Comparison of ENCODE assay signal across 1 cellular context in the genomic region with DNA sequence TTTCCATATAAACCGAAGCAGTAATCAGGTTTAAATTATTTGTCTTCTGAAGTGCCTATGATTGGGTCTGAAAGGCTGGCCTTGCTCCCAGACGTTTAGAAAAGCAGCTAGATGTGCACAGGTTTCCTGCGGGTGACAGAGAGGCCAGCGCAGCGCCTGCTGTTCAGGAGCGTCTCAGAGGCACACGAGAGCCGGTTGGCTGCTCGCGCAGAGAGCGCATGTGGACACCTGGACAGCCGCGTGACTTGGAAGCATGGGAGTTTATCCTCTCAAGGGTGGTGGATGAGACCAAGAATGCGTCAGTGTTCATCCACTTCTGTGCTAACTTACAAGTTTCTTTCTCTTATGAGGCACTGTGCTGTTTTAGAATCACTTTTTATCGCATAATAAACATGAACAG.
TF ChIP-seq lines count a peak whose summit lies in the region.

No MANE protein-coding gene starts in this region.

TF ChIP-seq in IMR-90, 13 proteins besides CTCF, POLR2A, EP300 and RAD21 (continued from another document):
- TF ChIP-seq, protein P1, sequence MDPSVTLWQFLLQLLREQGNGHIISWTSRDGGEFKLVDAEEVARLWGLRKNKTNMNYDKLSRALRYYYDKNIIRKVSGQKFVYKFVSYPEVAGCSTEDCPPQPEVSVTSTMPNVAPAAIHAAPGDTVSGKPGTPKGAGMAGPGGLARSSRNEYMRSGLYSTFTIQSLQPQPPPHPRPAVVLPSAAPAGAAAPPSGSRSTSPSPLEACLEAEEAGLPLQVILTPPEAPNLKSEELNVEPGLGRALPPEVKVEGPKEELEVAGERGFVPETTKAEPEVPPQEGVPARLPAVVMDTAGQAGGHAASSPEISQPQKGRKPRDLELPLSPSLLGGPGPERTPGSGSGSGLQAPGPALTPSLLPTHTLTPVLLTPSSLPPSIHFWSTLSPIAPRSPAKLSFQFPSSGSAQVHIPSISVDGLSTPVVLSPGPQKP (IDR thresholded peaks at IDR 0.05; ENCODE audit: borderline replicate concordance, low read depth, low read length) = no peak
- TF ChIP-seq FOS (IDR thresholded peaks at IDR 0.05; ENCODE audit: low read depth, low read length) (no peak), RCOR1 (IDR thresholded peaks at IDR 0.05; ENCODE audit: insufficient replicate concordance, low read length) (no peak), RFX5 (IDR thresholded peaks at IDR 0.05; ENCODE audit: low read depth, low read length) (no peak), MAFK (IDR thresholded peaks at IDR 0.05; ENCODE audit: low read depth, low read length) (no peak), CHD1 (IDR thresholded peaks at IDR 0.05; ENCODE audit: low read depth, low read length) (no peak)
